ENCODE assay signal across 2 cellular contexts in the genomic region with DNA sequence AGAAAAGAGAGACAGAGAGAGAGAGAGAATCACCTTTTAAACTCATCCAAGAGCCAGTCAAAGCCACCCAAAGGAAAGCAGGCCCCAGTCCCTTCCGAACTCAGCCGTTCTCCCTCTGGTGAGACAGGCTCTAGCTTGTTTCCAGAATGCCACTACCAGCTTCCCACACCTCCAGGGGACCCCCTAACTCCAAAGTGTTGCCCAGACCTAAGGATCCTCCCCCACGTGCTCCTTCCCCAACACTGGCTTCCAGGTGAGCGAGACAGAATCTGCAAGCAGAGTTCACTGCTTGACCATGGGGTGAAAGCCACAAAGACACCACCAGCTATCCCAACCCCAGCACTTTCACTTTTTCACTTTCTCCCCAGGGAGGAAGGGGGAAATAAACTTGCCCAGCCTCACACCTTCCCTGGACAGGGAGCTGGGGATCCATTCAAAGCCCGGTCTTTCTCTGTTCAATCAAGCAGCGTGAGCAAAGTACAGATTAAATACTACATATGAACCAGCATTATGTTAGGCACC.
TF ChIP-seq lines count a peak whose summit lies in the region.

No MANE protein-coding gene starts in this region.

TF ChIP-seq in SK-N-SH, 30 proteins besides CTCF, POLR2A, EP300 and RAD21 (continued from another document):
- TF ChIP-seq, protein P1, sequence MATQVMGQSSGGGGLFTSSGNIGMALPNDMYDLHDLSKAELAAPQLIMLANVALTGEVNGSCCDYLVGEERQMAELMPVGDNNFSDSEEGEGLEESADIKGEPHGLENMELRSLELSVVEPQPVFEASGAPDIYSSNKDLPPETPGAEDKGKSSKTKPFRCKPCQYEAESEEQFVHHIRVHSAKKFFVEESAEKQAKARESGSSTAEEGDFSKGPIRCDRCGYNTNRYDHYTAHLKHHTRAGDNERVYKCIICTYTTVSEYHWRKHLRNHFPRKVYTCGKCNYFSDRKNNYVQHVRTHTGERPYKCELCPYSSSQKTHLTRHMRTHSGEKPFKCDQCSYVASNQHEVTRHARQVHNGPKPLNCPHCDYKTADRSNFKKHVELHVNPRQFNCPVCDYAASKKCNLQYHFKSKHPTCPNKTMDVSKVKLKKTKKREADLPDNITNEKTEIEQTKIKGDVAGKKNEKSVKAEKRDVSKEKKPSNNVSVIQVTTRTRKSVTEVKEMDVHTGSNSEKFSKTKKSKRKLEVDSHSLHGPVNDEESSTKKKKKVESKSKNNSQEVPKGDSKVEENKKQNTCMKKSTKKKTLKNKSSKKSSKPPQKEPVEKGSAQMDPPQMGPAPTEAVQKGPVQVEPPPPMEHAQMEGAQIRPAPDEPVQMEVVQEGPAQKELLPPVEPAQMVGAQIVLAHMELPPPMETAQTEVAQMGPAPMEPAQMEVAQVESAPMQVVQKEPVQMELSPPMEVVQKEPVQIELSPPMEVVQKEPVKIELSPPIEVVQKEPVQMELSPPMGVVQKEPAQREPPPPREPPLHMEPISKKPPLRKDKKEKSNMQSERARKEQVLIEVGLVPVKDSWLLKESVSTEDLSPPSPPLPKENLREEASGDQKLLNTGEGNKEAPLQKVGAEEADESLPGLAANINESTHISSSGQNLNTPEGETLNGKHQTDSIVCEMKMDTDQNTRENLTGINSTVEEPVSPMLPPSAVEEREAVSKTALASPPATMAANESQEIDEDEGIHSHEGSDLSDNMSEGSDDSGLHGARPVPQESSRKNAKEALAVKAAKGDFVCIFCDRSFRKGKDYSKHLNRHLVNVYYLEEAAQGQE (IDR thresholded peaks at IDR 0.05; ENCODE audit: low read depth, low read length), result no peak
- TF ChIP-seq NFIC (IDR thresholded peaks at IDR 0.05; ENCODE audit: borderline replicate concordance) (no peak), TAF1 (IDR thresholded peaks at IDR 0.05; ENCODE audit: borderline replicate concordance, low read depth, low read length) (no peak), YY1 (IDR thresholded peaks at IDR 0.05; ENCODE audit: low read depth) (no peak), GABPA (IDR thresholded peaks at IDR 0.05; ENCODE audit: low read depth) (no peak), RXRA (IDR thresholded peaks at IDR 0.05; ENCODE audit: borderline replicate concordance, low read depth) (no peak), CHD2 (IDR thresholded peaks at IDR 0.05; ENCODE audit: low read length, partially characterized antibody) (no peak), RCOR1 (IDR thresholded peaks at IDR 0.05; ENCODE audit: low read length) (no peak), FOXM1 (IDR thresholded peaks at IDR 0.05; ENCODE audit: low read depth) (no peak), FOXJ3 (CRISPR knock-in tag; IDR thresholded peaks at IDR 0.05) (no peak), EZH2phosphoT487 (IDR thresholded peaks at IDR 0.05; ENCODE audit: borderline replicate concordance, low read depth) (no peak), ELF1 (IDR thresholded peaks at IDR 0.05) (no peak), GATA2 (CRISPR knock-in tag; IDR thresholded peaks at IDR 0.05) (no peak)
- TF ChIP-seq, protein P2, sequence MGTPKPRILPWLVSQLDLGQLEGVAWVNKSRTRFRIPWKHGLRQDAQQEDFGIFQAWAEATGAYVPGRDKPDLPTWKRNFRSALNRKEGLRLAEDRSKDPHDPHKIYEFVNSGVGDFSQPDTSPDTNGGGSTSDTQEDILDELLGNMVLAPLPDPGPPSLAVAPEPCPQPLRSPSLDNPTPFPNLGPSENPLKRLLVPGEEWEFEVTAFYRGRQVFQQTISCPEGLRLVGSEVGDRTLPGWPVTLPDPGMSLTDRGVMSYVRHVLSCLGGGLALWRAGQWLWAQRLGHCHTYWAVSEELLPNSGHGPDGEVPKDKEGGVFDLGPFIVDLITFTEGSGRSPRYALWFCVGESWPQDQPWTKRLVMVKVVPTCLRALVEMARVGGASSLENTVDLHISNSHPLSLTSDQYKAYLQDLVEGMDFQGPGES (IDR thresholded peaks at IDR 0.05; ENCODE audit: low read depth, low read length), result no peak
- TF ChIP-seq, protein P3, sequence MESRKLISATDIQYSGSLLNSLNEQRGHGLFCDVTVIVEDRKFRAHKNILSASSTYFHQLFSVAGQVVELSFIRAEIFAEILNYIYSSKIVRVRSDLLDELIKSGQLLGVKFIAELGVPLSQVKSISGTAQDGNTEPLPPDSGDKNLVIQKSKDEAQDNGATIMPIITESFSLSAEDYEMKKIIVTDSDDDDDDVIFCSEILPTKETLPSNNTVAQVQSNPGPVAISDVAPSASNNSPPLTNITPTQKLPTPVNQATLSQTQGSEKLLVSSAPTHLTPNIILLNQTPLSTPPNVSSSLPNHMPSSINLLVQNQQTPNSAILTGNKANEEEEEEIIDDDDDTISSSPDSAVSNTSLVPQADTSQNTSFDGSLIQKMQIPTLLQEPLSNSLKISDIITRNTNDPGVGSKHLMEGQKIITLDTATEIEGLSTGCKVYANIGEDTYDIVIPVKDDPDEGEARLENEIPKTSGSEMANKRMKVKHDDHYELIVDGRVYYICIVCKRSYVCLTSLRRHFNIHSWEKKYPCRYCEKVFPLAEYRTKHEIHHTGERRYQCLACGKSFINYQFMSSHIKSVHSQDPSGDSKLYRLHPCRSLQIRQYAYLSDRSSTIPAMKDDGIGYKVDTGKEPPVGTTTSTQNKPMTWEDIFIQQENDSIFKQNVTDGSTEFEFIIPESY (IDR thresholded peaks at IDR 0.05; ENCODE audit: borderline replicate concordance, low read depth), result no peak

TF ChIP-seq in SK-N-SH treated with all-trans-retinoic acid at 6 μM for 48 hours, 23 proteins besides CTCF, POLR2A, EP300 and RAD21 (continued from another document):
- TF ChIP-seq, protein P4, sequence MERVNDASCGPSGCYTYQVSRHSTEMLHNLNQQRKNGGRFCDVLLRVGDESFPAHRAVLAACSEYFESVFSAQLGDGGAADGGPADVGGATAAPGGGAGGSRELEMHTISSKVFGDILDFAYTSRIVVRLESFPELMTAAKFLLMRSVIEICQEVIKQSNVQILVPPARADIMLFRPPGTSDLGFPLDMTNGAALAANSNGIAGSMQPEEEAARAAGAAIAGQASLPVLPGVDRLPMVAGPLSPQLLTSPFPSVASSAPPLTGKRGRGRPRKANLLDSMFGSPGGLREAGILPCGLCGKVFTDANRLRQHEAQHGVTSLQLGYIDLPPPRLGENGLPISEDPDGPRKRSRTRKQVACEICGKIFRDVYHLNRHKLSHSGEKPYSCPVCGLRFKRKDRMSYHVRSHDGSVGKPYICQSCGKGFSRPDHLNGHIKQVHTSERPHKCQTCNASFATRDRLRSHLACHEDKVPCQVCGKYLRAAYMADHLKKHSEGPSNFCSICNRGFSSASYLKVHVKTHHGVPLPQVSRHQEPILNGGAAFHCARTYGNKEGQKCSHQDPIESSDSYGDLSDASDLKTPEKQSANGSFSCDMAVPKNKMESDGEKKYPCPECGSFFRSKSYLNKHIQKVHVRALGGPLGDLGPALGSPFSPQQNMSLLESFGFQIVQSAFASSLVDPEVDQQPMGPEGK (CRISPR knock-in tag; IDR thresholded peaks at IDR 0.05; ENCODE audit: borderline replicate concordance), result no peak
- TF ChIP-seq ZFP30 (CRISPR knock-in tag; IDR thresholded peaks at IDR 0.05), result no peak
- TF ChIP-seq TCF4 (CRISPR knock-in tag; IDR thresholded peaks at IDR 0.05; ENCODE audit: borderline replicate concordance), result no peak
- TF ChIP-seq, protein P5, sequence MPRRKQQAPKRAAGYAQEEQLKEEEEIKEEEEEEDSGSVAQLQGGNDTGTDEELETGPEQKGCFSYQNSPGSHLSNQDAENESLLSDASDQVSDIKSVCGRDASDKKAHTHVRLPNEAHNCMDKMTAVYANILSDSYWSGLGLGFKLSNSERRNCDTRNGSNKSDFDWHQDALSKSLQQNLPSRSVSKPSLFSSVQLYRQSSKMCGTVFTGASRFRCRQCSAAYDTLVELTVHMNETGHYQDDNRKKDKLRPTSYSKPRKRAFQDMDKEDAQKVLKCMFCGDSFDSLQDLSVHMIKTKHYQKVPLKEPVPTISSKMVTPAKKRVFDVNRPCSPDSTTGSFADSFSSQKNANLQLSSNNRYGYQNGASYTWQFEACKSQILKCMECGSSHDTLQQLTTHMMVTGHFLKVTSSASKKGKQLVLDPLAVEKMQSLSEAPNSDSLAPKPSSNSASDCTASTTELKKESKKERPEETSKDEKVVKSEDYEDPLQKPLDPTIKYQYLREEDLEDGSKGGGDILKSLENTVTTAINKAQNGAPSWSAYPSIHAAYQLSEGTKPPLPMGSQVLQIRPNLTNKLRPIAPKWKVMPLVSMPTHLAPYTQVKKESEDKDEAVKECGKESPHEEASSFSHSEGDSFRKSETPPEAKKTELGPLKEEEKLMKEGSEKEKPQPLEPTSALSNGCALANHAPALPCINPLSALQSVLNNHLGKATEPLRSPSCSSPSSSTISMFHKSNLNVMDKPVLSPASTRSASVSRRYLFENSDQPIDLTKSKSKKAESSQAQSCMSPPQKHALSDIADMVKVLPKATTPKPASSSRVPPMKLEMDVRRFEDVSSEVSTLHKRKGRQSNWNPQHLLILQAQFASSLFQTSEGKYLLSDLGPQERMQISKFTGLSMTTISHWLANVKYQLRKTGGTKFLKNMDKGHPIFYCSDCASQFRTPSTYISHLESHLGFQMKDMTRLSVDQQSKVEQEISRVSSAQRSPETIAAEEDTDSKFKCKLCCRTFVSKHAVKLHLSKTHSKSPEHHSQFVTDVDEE (CRISPR knock-in tag; IDR thresholded peaks at IDR 0.05), result no peak
- no peak for TF ChIP-seq ZNF8 (CRISPR knock-in tag; IDR thresholded peaks at IDR 0.05)
- TF ChIP-seq, protein P6, sequence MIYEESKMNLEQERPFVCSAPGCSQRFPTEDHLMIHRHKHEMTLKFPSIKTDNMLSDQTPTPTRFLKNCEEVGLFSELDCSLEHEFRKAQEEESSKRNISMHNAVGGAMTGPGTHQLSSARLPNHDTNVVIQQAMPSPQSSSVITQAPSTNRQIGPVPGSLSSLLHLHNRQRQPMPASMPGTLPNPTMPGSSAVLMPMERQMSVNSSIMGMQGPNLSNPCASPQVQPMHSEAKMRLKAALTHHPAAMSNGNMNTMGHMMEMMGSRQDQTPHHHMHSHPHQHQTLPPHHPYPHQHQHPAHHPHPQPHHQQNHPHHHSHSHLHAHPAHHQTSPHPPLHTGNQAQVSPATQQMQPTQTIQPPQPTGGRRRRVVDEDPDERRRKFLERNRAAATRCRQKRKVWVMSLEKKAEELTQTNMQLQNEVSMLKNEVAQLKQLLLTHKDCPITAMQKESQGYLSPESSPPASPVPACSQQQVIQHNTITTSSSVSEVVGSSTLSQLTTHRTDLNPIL (CRISPR knock-in tag; IDR thresholded peaks at IDR 0.05; ENCODE audit: low read depth), result no peak
- no peak for TF ChIP-seq ZNF565 (CRISPR knock-in tag; conservative IDR thresholded peaks at IDR 0.05; ENCODE audit: low read depth)
- TF ChIP-seq, protein P7, sequence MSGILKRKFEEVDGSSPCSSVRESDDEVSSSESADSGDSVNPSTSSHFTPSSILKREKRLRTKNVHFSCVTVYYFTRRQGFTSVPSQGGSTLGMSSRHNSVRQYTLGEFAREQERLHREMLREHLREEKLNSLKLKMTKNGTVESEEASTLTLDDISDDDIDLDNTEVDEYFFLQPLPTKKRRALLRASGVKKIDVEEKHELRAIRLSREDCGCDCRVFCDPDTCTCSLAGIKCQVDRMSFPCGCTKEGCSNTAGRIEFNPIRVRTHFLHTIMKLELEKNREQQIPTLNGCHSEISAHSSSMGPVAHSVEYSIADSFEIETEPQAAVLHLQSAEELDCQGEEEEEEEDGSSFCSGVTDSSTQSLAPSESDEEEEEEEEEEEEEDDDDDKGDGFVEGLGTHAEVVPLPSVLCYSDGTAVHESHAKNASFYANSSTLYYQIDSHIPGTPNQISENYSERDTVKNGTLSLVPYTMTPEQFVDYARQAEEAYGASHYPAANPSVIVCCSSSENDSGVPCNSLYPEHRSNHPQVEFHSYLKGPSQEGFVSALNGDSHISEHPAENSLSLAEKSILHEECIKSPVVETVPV (CRISPR knock-in tag; IDR thresholded peaks at IDR 0.05), result no peak
- TF ChIP-seq ZC3H10 (CRISPR knock-in tag; IDR thresholded peaks at IDR 0.05), result no peak
- TF ChIP-seq, protein P8, sequence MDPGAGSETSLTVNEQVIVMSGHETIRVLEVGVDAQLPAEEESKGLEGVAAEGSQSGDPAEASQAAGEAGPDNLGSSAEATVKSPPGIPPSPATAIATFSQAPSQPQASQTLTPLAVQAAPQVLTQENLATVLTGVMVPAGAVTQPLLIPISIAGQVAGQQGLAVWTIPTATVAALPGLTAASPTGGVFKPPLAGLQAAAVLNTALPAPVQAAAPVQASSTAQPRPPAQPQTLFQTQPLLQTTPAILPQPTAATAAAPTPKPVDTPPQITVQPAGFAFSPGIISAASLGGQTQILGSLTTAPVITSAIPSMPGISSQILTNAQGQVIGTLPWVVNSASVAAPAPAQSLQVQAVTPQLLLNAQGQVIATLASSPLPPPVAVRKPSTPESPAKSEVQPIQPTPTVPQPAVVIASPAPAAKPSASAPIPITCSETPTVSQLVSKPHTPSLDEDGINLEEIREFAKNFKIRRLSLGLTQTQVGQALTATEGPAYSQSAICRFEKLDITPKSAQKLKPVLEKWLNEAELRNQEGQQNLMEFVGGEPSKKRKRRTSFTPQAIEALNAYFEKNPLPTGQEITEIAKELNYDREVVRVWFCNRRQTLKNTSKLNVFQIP (CRISPR knock-in tag; IDR thresholded peaks at IDR 0.05; ENCODE audit: borderline replicate concordance, low read depth), result no peak
- TF ChIP-seq ZNF70 (CRISPR knock-in tag; IDR thresholded peaks at IDR 0.05), result no peak
TF ChIP-seq in SK-N-SH treated with all-trans-retinoic acid at 6 μM for 48 hours: peak in this region for 0.
